25 cellular contexts compared by ENCODE assay signal in genomic region chr14:99374964-99375363, GRCh38.
"Had no signal": no experiment of that assay in that cellular context is flagged by ENCODE, and none has a peak within 500 bp of the region (broad histone marks: within the 10 kb centered on the region; RNA-seq: fewer than 3 reads in every experiment).

No MANE protein-coding gene starts in this region.

- H3K4me1 ChIP-seq: parathyroid adenoma, psoas muscle, right lobe of liver, sigmoid colon, stomach, thyroid gland, tibial nerve, upper lobe of left lung, vagina had no signal

- H3K4me3 ChIP-seq: ovary, psoas muscle, right lobe of liver, sigmoid colon, stomach, thoracic aorta, thyroid gland, tibial nerve, upper lobe of left lung, vagina had no signal

- H3K9ac ChIP-seq: parathyroid adenoma had no signal

- H3K36me3 ChIP-seq: ovary, right lobe of liver, sigmoid colon, stomach, thoracic aorta, thyroid gland, tibial nerve, upper lobe of left lung, vagina had no signal

- H3K9me3 ChIP-seq: ovary, psoas muscle, right lobe of liver, sigmoid colon, stomach, thoracic aorta, thyroid gland, tibial nerve, upper lobe of left lung, vagina had no signal

- FAIRE-seq: small intestine, urothelium cell line had no signal

- H3K79me2 ChIP-seq: parathyroid adenoma had no signal

- DNase-seq: nephron progenitor cell; occipital lobe; ovary; psoas muscle; right cardiac atrium; right lobe of liver; sigmoid colon; small intestine; stimulated activated CD4-positive, alpha-beta T cell treated with anti-CD3 and anti-CD28 coated beads, Interleukin-15, amount 100 ng/mL, for 24 hours; stimulated activated CD4-positive, alpha-beta T cell treated with anti-CD3 and anti-CD28 coated beads, Interleukin-2, amount 100 ng/mL, for 24 hours; stimulated activated CD4-positive, alpha-beta T cell treated with anti-CD3 and anti-CD28 coated beads, Interleukin-2, amount 100 ng/mL, for 48 hours; stimulated activated CD4-positive, alpha-beta T cell treated with anti-CD3 and anti-CD28 coated beads, Interleukin-4, amount 100 ng/mL, for 24 hours; stimulated activated naive B cell treated with anti-CD40 and anti-IgM and Interleukin-4, amounts not matched to agents 10 μg/mL and 1 μg/mL and 100 μg/mL, for 72 hours; stimulated activated naive CD4-positive, alpha-beta T cell treated with Interleukin-2 at 50 U/mL for 16 hours; stomach; thyroid gland; trophoblast cell; upper lobe of left lung had no signal

- H3K27me3 ChIP-seq: ovary, right lobe of liver, thyroid gland, tibial nerve, upper lobe of left lung, vagina had no signal

- H3K27ac ChIP-seq: ovary, parathyroid adenoma, psoas muscle, right lobe of liver, sigmoid colon, stomach, thoracic aorta, thyroid gland, tibial nerve, upper lobe of left lung, vagina had no signal

- H2AFZ ChIP-seq: parathyroid adenoma had no signal

- ATAC-seq: natural killer cell treated with Interleukin-12 subunit alpha and Interleukin-12 subunit beta and Interleukin-15 and Interleukin-18, amount 100 ng/mL, for 72 hours; psoas muscle; right cardiac atrium; right lobe of liver; stimulated activated effector memory CD8-positive, alpha-beta T cell treated with anti-CD3 and anti-CD28 coated beads, Interleukin-12 subunit alpha, Interleukin-12 subunit beta, amount 100 ng/mL, for 72 hours; stimulated activated naive B cell treated with anti-CD40 and anti-IgM and Interleukin-4, amounts not matched to agents 10 μg/mL and 1 μg/mL and 100 μg/mL, for 72 hours had no signal
